8 cellular contexts compared by ENCODE assay signal in genomic region chr2:27428978-27429541, GRCh38.
DNase-seq lines count a peak whose midpoint lies in the region; ATAC-seq and TF ChIP-seq lines count a peak whose summit lies in the region.

No MANE protein-coding gene starts in this region.

- H3K9me3 ChIP-seq in neuron (ENCODE audit: low read length) (no peaks in the 10 kb centered on the region), subcutaneous abdominal adipose tissue (ENCODE audit: control insufficient read depth in 5 of 5, low read length in 5 of 5) (no peaks in the 10 kb centered on the region)

- peak overlapping the region; percentile 95 for H3K27ac ChIP-seq in subcutaneous abdominal adipose tissue (ENCODE audit: low read depth, low read length)

- peak; percentile 35 for ATAC-seq in GM19468 (IDR thresholded peaks at IDR 0.05; ENCODE audit: extremely low read depth, unreplicated experiment)

- H3K4me3 ChIP-seq in foreskin fibroblast (ENCODE audit: low read depth in 1 of 2, low read length in 2 of 2) (peak overlapping the region; percentile 64 to 94), neuron (ENCODE audit: low read length) (peak overlapping the region; percentile 57), subcutaneous abdominal adipose tissue (ENCODE audit: low read depth in 1 of 5, low read length in 5 of 5) (peak overlapping the region; percentile 88 to 95 (median 90))

- peak overlapping the region; percentile 60 to 98 (median 95) for H3K9ac ChIP-seq in subcutaneous abdominal adipose tissue (ENCODE audit: low read length in 5 of 5)

- H3K36me3 ChIP-seq in neuron (ENCODE audit: insufficient read depth, low read length) = peaks cover 16% of the 10 kb centered on the region
- H3K36me3 ChIP-seq in subcutaneous abdominal adipose tissue (ENCODE audit: control insufficient read depth in 5 of 5, insufficient read depth in 5 of 5, low read length in 5 of 5) = peaks cover 7 to 11% (median 10%) of the 10 kb centered on the region in 5 donors

- no peak for TF ChIP-seq CTCF in foreskin fibroblast (IDR thresholded peaks at IDR 0.05; ENCODE audit: low read depth, low read length)

- H3K27me3 ChIP-seq in neuron (ENCODE audit: insufficient read depth, low read length) (no peaks in the 10 kb centered on the region), subcutaneous abdominal adipose tissue (ENCODE audit: control insufficient read depth in 5 of 5, insufficient read depth in 4 of 5, low read length in 5 of 5) (no peaks in the 10 kb centered on the region)

- H3K4me1 ChIP-seq in neuron (ENCODE audit: insufficient read depth, low read length) = peaks cover 21% of the 10 kb centered on the region
- H3K4me1 ChIP-seq in subcutaneous abdominal adipose tissue (ENCODE audit: control insufficient read depth in 5 of 5, insufficient read depth in 5 of 5, low read length in 5 of 5) = peaks cover 10 to 36% (median 26%) of the 10 kb centered on the region in 5 donors

- DNase-seq in DMS114 treated with DMSO at 0.1 percent for 48 hours (lab: John Stamatoyannopoulos, UW; ENCODE audit: unreplicated experiment) (peak; percentile 23), HPDE6-E6E7 (ENCODE audit: extremely low spot score) (peak; percentile 83), RKO (ENCODE audit: low spot score) (peak; percentile 90), activated gamma-delta T cell treated with Interleukin-2 at 50 U/mL for 16 hours (peak; percentile 65), foreskin fibroblast (peak; percentile 89 to 97)

- H2AFZ ChIP-seq in neuron (ENCODE audit: low read depth, low read length) = no peak overlapping the region

Comparison
In these comparisons a context has a peak if more than half of its experiments do, and no peak if none do; other contexts are left out.
1. Peak in every context shown above with its lines: DNase-seq, ATAC-seq, H3K4me3 ChIP-seq and H3K27ac ChIP-seq.
2. DNase-seq: peak in every context shown above with its lines; median percentile 93 in foreskin fibroblast; 90 in RKO; 83 in HPDE6-E6E7; 65 in activated gamma-delta T cell treated with Interleukin-2 at 50 U/mL for 16 hours; 23 in DMS114 treated with DMSO at 0.1 percent for 48 hours.